ENCODE assay signal across 8 cellular contexts in genomic region chr5:36240779-36241635, GRCh38. TPM values are rescaled to one million over a fixed set of nuclear protein-coding genes. Genes with fewer than 3 reads are reported as not detected.
DNase-seq lines count a peak whose midpoint lies in the region; ATAC-seq, FAIRE-seq and TF ChIP-seq lines count a peak whose summit lies in the region.

No MANE protein-coding gene starts in this region.

- peak overlapping the region; percentile 81 for H2AFZ ChIP-seq in neural progenitor cell (replicated peaks)

- H3K27me3 Mint-ChIP-seq in Caco-2 (ENCODE audit: insufficient read depth, unreplicated experiment) (no peaks in the 10 kb centered on the region), neural progenitor cell (ENCODE audit: insufficient read depth, low read depth) (peaks cover 4% of the 10 kb centered on the region)

- H3F3A ChIP-seq in neural progenitor cell (ENCODE audit: low read depth), result peaks cover 10% of the 10 kb centered on the region

- H3K4me3 ChIP-seq in Caco-2 (ENCODE audit: low read depth, low read length) (peak overlapping the region; percentile 90), gastroesophageal sphincter (peak overlapping the region; percentile 82 to 98), neural progenitor cell (peak overlapping the region; percentile 67), thyroid gland (replicated peaks in 1 of 3) (peak overlapping the region; percentile 80 to 92 (median 87))

- H3K36me3 ChIP-seq in Caco-2 (ENCODE audit: control insufficient read depth, insufficient read depth, low read length) (no peaks in the 10 kb centered on the region), gastroesophageal sphincter (no peaks in the 10 kb centered on the region), neural progenitor cell (no peaks in the 10 kb centered on the region), thyroid gland (no peaks in the 10 kb centered on the region)

- ATAC-seq in GM19468 (IDR thresholded peaks at IDR 0.05; ENCODE audit: extremely low read depth, unreplicated experiment), result peak; percentile 4
- peak; percentile 29 for ATAC-seq in gastroesophageal sphincter

- peak in 1 of 2 experiments; percentile 12 for TF ChIP-seq CTCF in Caco-2 (IDR thresholded peaks at IDR 0.05; ENCODE audit: insufficient read depth in 1 of 2, low read depth in 1 of 2, low read length in 1 of 2, severe bottlenecking in 1 of 2, unreplicated experiment in 1 of 2)
- no peak for TF ChIP-seq CTCF in gastroesophageal sphincter (IDR thresholded peaks at IDR 0.05)
- no peak for TF ChIP-seq CTCF in neural progenitor cell (IDR thresholded peaks at IDR 0.05)
- no peak for TF ChIP-seq CTCF in thyroid gland (IDR thresholded peaks at IDR 0.05)

- H3K27ac Mint-ChIP-seq in Caco-2 (ENCODE audit: unreplicated experiment) (peak overlapping the region; percentile 99), neural progenitor cell (peak overlapping the region; percentile 84)

- intact Hi-C loops in Caco-2 (cut with micrococcal nuclease; ENCODE audit: unreplicated experiment) (loop anchor here (1.0 to 10.0 kb wide), 4 partner anchors 27 to 454 kb away; no protein-coding TSS in a partner anchor), thyroid gland (cut with DNase I) (loop anchor here (10.0 kb wide), 1 partner anchor 64 kb away; the partner anchor contains the start of gene RANBP3L)

- H3K9me3 ChIP-seq in Caco-2 (no peaks in the 10 kb centered on the region), gastroesophageal sphincter (no peaks in the 10 kb centered on the region), neural progenitor cell (ENCODE audit: low read depth) (no peaks in the 10 kb centered on the region), thyroid gland (no peaks in the 10 kb centered on the region)

- peaks cover 54% of the 10 kb centered on the region for H3K79me2 ChIP-seq in neural progenitor cell (ENCODE audit: low read depth)

- H3K4me3 Mint-ChIP-seq in Caco-2 (ENCODE audit: unreplicated experiment) (peak overlapping the region; percentile 87), neural progenitor cell (peak overlapping the region; percentile 91)

- TF ChIP-seq POLR2A in gastroesophageal sphincter (IDR thresholded peaks at IDR 0.05) (no peak), thyroid gland (IDR thresholded peaks at IDR 0.05) (peak in 1 of 2 donors; percentile 54)

- peaks cover 56% of the 10 kb centered on the region for H3K4me1 Mint-ChIP-seq in Caco-2 (ENCODE audit: low read depth, unreplicated experiment)
- peaks cover 31% of the 10 kb centered on the region for H3K4me1 Mint-ChIP-seq in neural progenitor cell

- H3K36me3 Mint-ChIP-seq in Caco-2 (ENCODE audit: insufficient read depth, unreplicated experiment) (peaks cover 23% of the 10 kb centered on the region), neural progenitor cell (peaks cover 6% of the 10 kb centered on the region)

- H3K9me3 Mint-ChIP-seq in Caco-2 (ENCODE audit: unreplicated experiment) (no peaks in the 10 kb centered on the region), neural progenitor cell (peaks cover 4% of the 10 kb centered on the region)

- no peak for TF ChIP-seq EP300 in gastroesophageal sphincter (IDR thresholded peaks at IDR 0.05)

- BruUV-seq in Caco-2 (replicated peaks; lab: Mats Ljungman, UMichigan), result no TSS peak

- CTCF ChIA-PET in Caco-2 (lab: Charles Lee), result interaction anchor here (0.6 to 2.0 kb wide), 21 partner anchors 11 to 455 kb away, joined by 3 to 16 read pairs (median 4); no protein-coding TSS in a partner anchor

- H3K4me2 ChIP-seq in neural progenitor cell, result peak overlapping the region; percentile 78

- POLR2A ChIA-PET in Caco-2 (lab: Charles Lee), result interaction anchor here (0.6 to 1.4 kb wide), 7 partner anchors 11 to 1322 kb away, joined by 3 to 7 read pairs (median 3); no protein-coding TSS in a partner anchor

- H3K27me3 ChIP-seq in Caco-2 (replicated peaks; ENCODE audit: control insufficient read depth, insufficient read depth, low read length), result no peaks in the 10 kb centered on the region
- H3K27me3 ChIP-seq in gastroesophageal sphincter, result no peaks in the 10 kb centered on the region
- H3K27me3 ChIP-seq in neural progenitor cell, result no peaks in the 10 kb centered on the region
- no peaks in the 10 kb centered on the region for H3K27me3 ChIP-seq in thyroid gland

- H3K4me1 ChIP-seq in Caco-2 (peaks cover 46% of the 10 kb centered on the region), gastroesophageal sphincter (peaks cover 20 to 57% (median 27%) of the 10 kb centered on the region in 3 donors), neural progenitor cell (no peaks in the 10 kb centered on the region), thyroid gland (peaks cover 29 to 40% of the 10 kb centered on the region in 2 donors)

- peak overlapping the region; percentile 93 to 99 (median 98) for H3K27ac ChIP-seq in gastroesophageal sphincter
- H3K27ac ChIP-seq in neural progenitor cell, result peak overlapping the region; percentile 85
- H3K27ac ChIP-seq in thyroid gland, result peak overlapping the region; percentile 95 to 99 (median 98)

- peak; percentile 63 to 73 for DNase-seq in Caco-2
- peak; percentile 62 for DNase-seq in HK-2 (ENCODE audit: unreplicated experiment)
- peak; percentile 49 for DNase-seq in RCC 7860 (ENCODE audit: low spot score)
- DNase-seq in activated naive CD4-positive, alpha-beta T cell treated with Interleukin-2 at 50 U/mL for 16 hours, result peak; percentile 34
- peak; percentile 82 for DNase-seq in neural progenitor cell (ENCODE audit: low spot score)
- DNase-seq in thyroid gland, result peak; percentile 77

- FAIRE-seq in RCC 7860 (lab: Jason Lieb, UNC), result peak; percentile 11

- no peaks in the 10 kb centered on the region for H4K20me1 ChIP-seq in neural progenitor cell (ENCODE audit: low read depth)

- 0 to 13% methylated on average over 1 to 12 of the region's 62 CpGs for WGBS in gastroesophageal sphincter (ENCODE audit: low coverage in 1 of 2), 2 donors
- 0 to 1% methylated on average over 27 to 28 of the region's 62 CpGs for WGBS in thyroid gland, 2 donors

- peak overlapping the region; percentile 73 for H3K9ac ChIP-seq in neural progenitor cell

RNA-seq across cellular contexts. Expression of gene NADK2, which starts 0.7 kb away (rescaled TPM):
- total RNA-seq in Caco-2 (2022) (71.6 and 79.4 TPM in 2 replicates), gastroesophageal sphincter (10 to 100 TPM; 43.5 to 90.6 (median 60.9) TPM), neural progenitor cell (ENCODE audit: low replicate concordance) (46.1 and 68.2 TPM in 2 replicates), thyroid gland (10 to 100 TPM; 28.8 to 47.2 (median 44.4) TPM)

Comparison
In these comparisons a context has a peak if more than half of its experiments do, and no peak if none do; other contexts are left out.
1. Peak in every context shown above with its lines: DNase-seq, ATAC-seq, H3K4me3 ChIP-seq and H3K27ac ChIP-seq.